In genomic region chr5:58011301-58011700, GRCh38 we compare ENCODE assay signal across 21 cellular contexts.
"Had no signal": no experiment of that assay in that cellular context is flagged by ENCODE, and none has a peak within 500 bp of the region (broad histone marks: within the 10 kb centered on the region; RNA-seq: fewer than 3 reads in every experiment).

No MANE protein-coding gene starts in this region.

- ATAC-seq: heart right ventricle; left cardiac atrium; left lung; lower lobe of right lung; natural killer cell; right lobe of liver; stimulated activated effector memory CD8-positive, alpha-beta T cell treated with anti-CD3 and anti-CD28 coated beads, Interleukin-12 subunit alpha, Interleukin-12 subunit beta, amount 100 ng/mL, for 72 hours; upper lobe of right lung had no signal

- FAIRE-seq: urothelium cell line had no signal

- DNase-seq: heart right ventricle; kidney glomerular epithelial cell; left cardiac atrium; left lung; lower lobe of right lung; mammary epithelial cell; mesendoderm; naive B cell; natural killer cell; ovary; posterior cingulate gyrus; right lobe of liver; stimulated activated CD4-positive, alpha-beta T cell treated with anti-CD3 and anti-CD28 coated beads, Interleukin-12 subunit alpha, Interleukin-12 subunit beta, amount 100 ng/mL, for 4 hours; stimulated activated CD4-positive, alpha-beta T cell treated with anti-CD3 and anti-CD28 coated beads, Interleukin-15, amount 100 ng/mL, for 24 hours; stimulated activated CD4-positive, alpha-beta T cell treated with anti-CD3 and anti-CD28 coated beads, Interleukin-2, amount 100 ng/mL, for 24 hours; stimulated activated CD4-positive, alpha-beta T cell treated with anti-CD3 and anti-CD28 coated beads, Interleukin-4, amount 100 ng/mL, for 1 hour; stimulated activated naive CD4-positive, alpha-beta T cell; tibial artery; upper lobe of right lung had no signal
